In genomic region chr15:40949756-40950207, GRCh38 we compare ENCODE assay signal across 25 cellular contexts. TPM values are rescaled to one million over a fixed set of nuclear protein-coding genes. Genes with fewer than 3 reads are reported as not detected.
A peak's percentile ranks its signal among the peaks of the same experiment; 100 is the strongest.
DNase-seq lines count a peak whose midpoint lies in the region; ATAC-seq, FAIRE-seq and TF ChIP-seq lines count a peak whose summit lies in the region.
"Had no signal": no experiment of that assay in that cellular context is flagged by ENCODE, and none has a peak within 500 bp of the region (broad histone marks: within the 10 kb centered on the region; RNA-seq: fewer than 3 reads in every experiment).

No MANE protein-coding gene starts in this region.

- peak overlapping the region; percentile 15 to 58 (median 37); a peak in 16 of 22 replicates for H3K4me2 ChIP-seq in BLaER1 treated with 17β-estradiol and CSF1 and Interleukin-3, amounts not matched to agents 10 nM and 100 nM
- H3K4me2 ChIP-seq in K562 (ENCODE audit: insufficient read depth, low read length) (no peak overlapping the region), HepG2 (ENCODE audit: low read depth, low read length) (peak overlapping the region; percentile 31)
- H3K4me2 ChIP-seq: A549, SK-N-SH had no signal

- TF ChIP-seq EP300 in K562 (IDR thresholded peaks at IDR 0.05; ENCODE audit: low read length) (no peak), HepG2 (IDR thresholded peaks at IDR 0.05; ENCODE audit: low read depth in 2 of 2, low read length in 2 of 2) (no peak), HepG2 (CRISPR knock-in tag; IDR thresholded peaks at IDR 0.05; ENCODE audit: borderline replicate concordance) (no peak)

- in situ Hi-C loops in K562 (cut with MboI) (no loop called here), HepG2 (cut with HindIII; ENCODE audit: extremely low pct_ligation_motif_present, low pct_unique_long_range_greater_than_20kb) (no loop called here)

- H2AFZ ChIP-seq in K562 (ENCODE audit: low read depth, low read length) (peak overlapping the region; percentile 78), HepG2 (ENCODE audit: low read length) (no peak overlapping the region)
- H2AFZ ChIP-seq: parathyroid adenoma had no signal

- H3K9ac ChIP-seq in BLaER1 treated with 17β-estradiol and CSF1 and Interleukin-3, amounts not matched to agents 10 nM and 100 nM: no peak overlapping the region
- no peak overlapping the region; a peak in 1 of 4 replicates for H3K9ac ChIP-seq in K562 (ENCODE audit: insufficient read depth in 1 of 2, low read depth in 2 of 2, low read length in 2 of 2)
- no peak overlapping the region for H3K9ac ChIP-seq in HepG2 (ENCODE audit: insufficient read depth, low read depth, low read length)
- H3K9ac ChIP-seq: parathyroid adenoma, SK-N-SH had no signal

- ATAC-seq in K562 (no peak), HepG2 (no peak), psoas muscle (peak in 1 of 4 donors; percentile 20), GM18861 (IDR thresholded peaks at IDR 0.05; ENCODE audit: unreplicated experiment) (no peak)
- ATAC-seq: A549; activated CD4-positive, alpha-beta T cell treated with anti-CD3 and anti-CD28 coated beads for 36 hours; naive thymus-derived CD4-positive, alpha-beta T cell; T-helper 17 cell had no signal

- TF ChIP-seq POLR2A in K562 (conservative IDR thresholded peaks at IDR 0.05) (no peak), HepG2 (IDR thresholded peaks at IDR 0.05; ENCODE audit: insufficient read depth in 1 of 2, low read depth in 2 of 2, low read length in 2 of 2) (no peak)

- BruUV-seq in K562 (replicated peaks; lab: Mats Ljungman, UMichigan) (no TSS peak), HepG2 (replicated peaks; lab: Mats Ljungman, UMichigan) (no TSS peak)

- TF ChIP-seq RAD21 in K562 (CRISPR knock-in tag; conservative IDR thresholded peaks at IDR 0.05 in 1 of 2, IDR thresholded peaks at IDR 0.05 in 1 of 2) (no peak), HepG2 (CRISPR knock-in tag; IDR thresholded peaks at IDR 0.05) (no peak)

- WGBS in K562 (ENCODE audit: insufficient coverage, low coverage, missing lambda C conversion rate): 26% methylated on average over 7 of the region's 7 CpGs
- 1% methylated on average over 7 of the region's 7 CpGs for WGBS in HepG2 (ENCODE audit: low lambda C conversion rate)
- 35 to 47% (median 39%) methylated on average over 7 of the region's 7 CpGs for WGBS in psoas muscle, 3 donors

- H3K9me3 ChIP-seq in BLaER1 treated with 17β-estradiol and CSF1 and Interleukin-3, amounts not matched to agents 10 nM and 100 nM (replicated peaks in 1 of 11): no peaks in the 10 kb centered on the region
- H3K9me3 ChIP-seq in K562 (replicated peaks; ENCODE audit: control insufficient read depth, insufficient read depth, low read depth, low read length) (no peaks in the 10 kb centered on the region), HepG2 (ENCODE audit: low read length) (no peaks in the 10 kb centered on the region), psoas muscle (no peaks in the 10 kb centered on the region)
- H3K9me3 ChIP-seq: A549, adrenal gland, sigmoid colon, SK-N-SH had no signal

- H3K9me1 ChIP-seq in K562 (ENCODE audit: control insufficient read depth, insufficient read depth, low read length): no peaks in the 10 kb centered on the region

- CTCF ChIA-PET in K562 (lab: Yijun Ruan, JAX; ENCODE audit: low intra/inter-chr PET ratio): no interaction called here
- CTCF ChIA-PET in HepG2 (lab: Yijun Ruan, JAX; ENCODE audit: low intra/inter-chr PET ratio, low total read pairs): no interaction called here

- H4K20me1 ChIP-seq in BLaER1 treated with 17β-estradiol and CSF1 and Interleukin-3, amounts not matched to agents 10 nM and 100 nM: peaks cover 0 to 12% (median 0%) of the 10 kb centered on the region in 11 experiments; a peak in 4 of 22 replicates
- H4K20me1 ChIP-seq in K562 (replicated peaks; ENCODE audit: control insufficient read depth, insufficient read depth, low read length) (no peaks in the 10 kb centered on the region), HepG2 (ENCODE audit: insufficient read depth, low read length) (no peaks in the 10 kb centered on the region)

- intact Hi-C loops in K562 (cut with micrococcal nuclease) (no loop called here), HepG2 (cut with micrococcal nuclease; ENCODE audit: unreplicated experiment) (no loop called here), psoas muscle (cut with DNase I) (no loop called here)

- H3K79me2 ChIP-seq in K562 (ENCODE audit: control insufficient read depth, insufficient read depth, low read length) (peaks cover 9% of the 10 kb centered on the region; the same call in 2 of the 3 replicates), HepG2 (ENCODE audit: insufficient read depth, low read length) (no peaks in the 10 kb centered on the region)
- H3K79me2 ChIP-seq: parathyroid adenoma had no signal

- DNase-seq in K562 (ENCODE audit: extremely low read depth in 1 of 4, low spot score in 3 of 4): no peak
- DNase-seq in HepG2 (ENCODE audit: low spot score): peak; percentile 34
- DNase-seq in psoas muscle: no peak
- no peak for DNase-seq in HuH-7.5 (ENCODE audit: low spot score)
- DNase-seq in AG20443 (ENCODE audit: low spot score): no peak
- DNase-seq in putamen (ENCODE audit: low spot score): no peak
- DNase-seq: activated CD4-positive, alpha-beta T cell treated with anti-CD3 and anti-CD28 coated beads for 36 hours; activated naive CD4-positive, alpha-beta T cell treated with Interleukin-2 at 50 U/mL for 16 hours; activated T-cell treated with anti-CD3 and anti-CD28 coated beads, Interleukin-2, amount 50 U/mL, for 48 hours; adrenal gland; naive thymus-derived CD4-positive, alpha-beta T cell; NCI-H1048; NCI-H187 treated with DMSO at 0.1 percent for 48 hours; NCI-H69; RPMI8226; sigmoid colon; SK-N-SH; T-helper 17 cell had no signal

- FAIRE-seq in K562 (lab: Jason Lieb, UNC): no peak
- FAIRE-seq in HepG2 (lab: Jason Lieb, UNC): peak; percentile 12
- FAIRE-seq: A549, G401.6, keratinocyte had no signal

- H3K4me3 ChIP-seq in BLaER1 treated with 17β-estradiol and CSF1 and Interleukin-3, amounts not matched to agents 10 nM and 100 nM: no peak overlapping the region
- H3K4me3 ChIP-seq in K562: no peak overlapping the region
- H3K4me3 ChIP-seq in HepG2 (replicated peaks in 1 of 3; ENCODE audit: insufficient read depth in 1 of 3, low read depth in 2 of 3, low read length in 3 of 3): no peak overlapping the region
- H3K4me3 ChIP-seq in psoas muscle: no peak overlapping the region
- H3K4me3 ChIP-seq: A549, adrenal gland, coronary artery, sigmoid colon had no signal

- H3K4me1 ChIP-seq in BLaER1 treated with 17β-estradiol and CSF1 and Interleukin-3, amounts not matched to agents 10 nM and 100 nM: peaks cover 33 to 42% (median 35%) of the 10 kb centered on the region in 10 experiments
- H3K4me1 ChIP-seq in K562 (replicated peaks in 1 of 2; ENCODE audit: control insufficient read depth in 2 of 2, insufficient read depth in 2 of 2, low read length in 2 of 2) (peaks cover 9 to 23% of the 10 kb centered on the region in 2 experiments; a peak in 4 of 5 replicates), HepG2 (ENCODE audit: insufficient read depth, low read length) (peaks cover 31% of the 10 kb centered on the region), psoas muscle (peaks cover 31% of the 10 kb centered on the region)
- H3K4me1 ChIP-seq: parathyroid adenoma had no signal

- H3K36me3 ChIP-seq in BLaER1 treated with 17β-estradiol and CSF1 and Interleukin-3, amounts not matched to agents 10 nM and 100 nM: peaks cover 0 to 8% (median 1%) of the 10 kb centered on the region in 11 experiments; a peak in 9 of 22 replicates
- no peaks in the 10 kb centered on the region; the same call in 2 of the 3 replicates for H3K36me3 ChIP-seq in K562 (ENCODE audit: control insufficient read depth, insufficient read depth, low read length)
- no peaks in the 10 kb centered on the region for H3K36me3 ChIP-seq in HepG2 (replicated peaks in 1 of 2; ENCODE audit: control insufficient read depth in 1 of 2, insufficient read depth in 2 of 2, low read length in 2 of 2)
- peaks cover 0 to 1% of the 10 kb centered on the region in 2 donors for H3K36me3 ChIP-seq in psoas muscle (ENCODE audit: insufficient read depth in 1 of 2, low read depth in 1 of 2)
- H3K36me3 ChIP-seq: adrenal gland, sigmoid colon had no signal

- TF ChIP-seq CTCF in K562 (IDR thresholded peaks at IDR 0.05 in 2 of 3, conservative IDR thresholded peaks at IDR 0.05 in 1 of 3; ENCODE audit: insufficient read depth in 2 of 3, low read depth in 1 of 3, low read length in 3 of 3) (no peak), HepG2 (CRISPR knock-in tag; IDR thresholded peaks at IDR 0.05) (no peak), psoas muscle (IDR thresholded peaks at IDR 0.05) (no peak)

- no peaks in the 10 kb centered on the region for H3K27me3 ChIP-seq in BLaER1 treated with 17β-estradiol and CSF1 and Interleukin-3, amounts not matched to agents 10 nM and 100 nM
- H3K27me3 ChIP-seq in K562 (ENCODE audit: control insufficient read depth in 2 of 2, insufficient read depth in 2 of 2, low read length in 2 of 2) (no peaks in the 10 kb centered on the region; a peak in 1 of 5 replicates), HepG2 (ENCODE audit: control insufficient read depth in 1 of 2, insufficient read depth in 2 of 2, low read length in 2 of 2) (peaks cover 8 to 41% of the 10 kb centered on the region in 2 experiments; a peak in 4 of 5 replicates), psoas muscle (ENCODE audit: insufficient read depth in 3 of 3, low read length in 2 of 3) (no peaks in the 10 kb centered on the region)
- H3K27me3 ChIP-seq: adrenal gland, sigmoid colon had no signal

- no peak overlapping the region for H3K27ac ChIP-seq in BLaER1 treated with 17β-estradiol and CSF1 and Interleukin-3, amounts not matched to agents 10 nM and 100 nM
- H3K27ac ChIP-seq in K562 (ENCODE audit: extremely low read depth, low read depth, low read length): no peak overlapping the region
- H3K27ac ChIP-seq in HepG2 (ENCODE audit: extremely low read length, insufficient read depth, low read length): no peak overlapping the region
- H3K27ac ChIP-seq in psoas muscle: peak overlapping the region; percentile 47
- H3K27ac ChIP-seq: A549, adrenal gland, coronary artery, parathyroid adenoma, sigmoid colon had no signal

- POLR2A ChIA-PET in K562 (lab: Yijun Ruan, JAX): interaction anchor here (1.2 kb wide), 1 partner anchor 17 kb away, joined by 4 read pairs; no protein-coding TSS in a partner anchor
- POLR2A ChIA-PET in HepG2 (lab: Yijun Ruan, JAX): no interaction called here

RNA-seq across cellular contexts. Expression of gene CHAC1, which starts 3.5 kb away (rescaled TPM):
- 6.0 and 19.1 TPM in 2 replicates for total RNA-seq in K562 (2011; cell fraction: chromatin; rRNA removed; ENCODE audit: low replicate concordance)
- total RNA-seq in K562 (2011; cell fraction: nucleolus; rRNA removed): 22.9 and 29.7 TPM in 2 replicates
- 12.4 and 15.8 TPM in 2 replicates for total RNA-seq in K562 (2011; cell fraction: nucleoplasm; rRNA removed)
- total RNA-seq in K562 (2014; rRNA removed) (33.2 and 36.8 TPM in 2 replicates), K562 (2014; rRNA removed; fragmentation: Illumina TruSeq; extraction: Trizol) (6.3 and 7.5 TPM in 2 replicates), K562 (2015; rRNA removed; fragmentation: Illumina TruSeq; extraction: Trizol) (0.19 and 0.47 TPM in 2 replicates), K562 (2021) (29.6 and 33.3 TPM in 2 replicates), HepG2 (2016; rRNA removed; fragmentation: Illumina TruSeq; extraction: Trizol) (not detected in 2 replicates), psoas muscle (100 to 1,000 TPM in 2 of 4 donors, 10 to 100 TPM in 1, 1 to 10 TPM in 1; 3.7 to 243 (median 96.3) TPM)
- polyA plus RNA-seq in K562 (2011; rRNA removed) (7.1 and 16.0 TPM in 2 replicates), K562 (2014; fragmentation: Illumina TruSeq; extraction: Trizol) (15.1 and 32.3 TPM in 2 replicates), K562 (2014; fragmentation: Nextera tagmentation; extraction: Ambion mirVana) (1 to 10 TPM; 2.5 to 4.4 TPM), K562 (2014; rRNA removed) (33.6 and 39.0 TPM in 2 replicates), HepG2 (2011; rRNA removed) (0.44 and 0.46 TPM in 2 replicates), psoas muscle (100 to 1,000 TPM in 1 of 3 donors, 10 to 100 TPM in 2; 14.0 to 129 (median 49.0) TPM)
- polyA plus RNA-seq in K562 (2011; cell fraction: cytosol; rRNA removed): 20.6 and 22.9 TPM in 2 replicates
- 10.7 and 11.2 TPM in 2 replicates for polyA plus RNA-seq in K562 (2011; cell fraction: nucleus; rRNA removed)
- 2.9 and 41.9 TPM in 2 replicates for polyA plus RNA-seq in K562 (2012)
- 3.5 and 5.5 TPM in 2 replicates for polyA minus RNA-seq in K562 (2011; rRNA and poly(A)+ RNA removed)
- polyA minus RNA-seq in K562 (2011; cell fraction: cytosol; rRNA and poly(A)+ RNA removed): 4.1 and 13.5 TPM in 2 replicates
- 5.0 and 7.7 TPM in 2 replicates for polyA minus RNA-seq in K562 (2011; cell fraction: nucleus; rRNA and poly(A)+ RNA removed)
- total RNA-seq in HepG2 (2016; cell fraction: cytosol; rRNA removed; fragmentation: Illumina TruSeq; extraction: Trizol; ENCODE audit: low read depth): not detected in 2 replicates
- total RNA-seq in HepG2 (2016; cell fraction: insoluble cytoplasmic fraction; rRNA removed; fragmentation: Illumina TruSeq; extraction: Trizol): not detected in 2 replicates
- total RNA-seq in HepG2 (2016; cell fraction: membrane; rRNA removed; fragmentation: Illumina TruSeq; extraction: Trizol): 0.15 TPM in 1 of 2 replicates, not detected in the other
- total RNA-seq in HepG2 (2016; cell fraction: nucleus; rRNA removed; fragmentation: Illumina TruSeq; extraction: Trizol): not detected in 2 replicates
- polyA plus RNA-seq in HepG2 (2011; cell fraction: cytosol; rRNA removed): 0.41 and 0.63 TPM in 2 replicates
- 0.21 and 0.48 TPM in 2 replicates for polyA plus RNA-seq in HepG2 (2011; cell fraction: nucleus; rRNA removed)
- polyA plus RNA-seq in HepG2 (2012): 0.39 TPM in 1 of 2 replicates, not detected in the other
- not detected in 2 replicates for polyA plus RNA-seq in HepG2 (2016; cell fraction: cytosol; fragmentation: Illumina TruSeq; extraction: Trizol; ENCODE audit: low read depth)
- not detected in 2 replicates for polyA plus RNA-seq in HepG2 (2016; cell fraction: insoluble cytoplasmic fraction; fragmentation: Illumina TruSeq; extraction: Trizol; ENCODE audit: low read depth)
- not detected in 2 replicates for polyA plus RNA-seq in HepG2 (2016; cell fraction: membrane; fragmentation: Illumina TruSeq; extraction: Trizol; ENCODE audit: low read depth)
- not detected in 2 replicates for polyA plus RNA-seq in HepG2 (2016; cell fraction: nucleus; fragmentation: Illumina TruSeq; extraction: Trizol; ENCODE audit: insufficient read depth, low read depth)
- polyA minus RNA-seq in HepG2 (2011; rRNA and poly(A)+ RNA removed; ENCODE audit: low replicate concordance): 0.58 and 21.7 TPM in 2 replicates
- 1.1 and 2.0 TPM in 2 replicates for polyA minus RNA-seq in HepG2 (2011; cell fraction: cytosol; rRNA and poly(A)+ RNA removed)
- 0.39 and 0.62 TPM in 2 replicates for polyA minus RNA-seq in HepG2 (2011; cell fraction: nucleus; rRNA and poly(A)+ RNA removed)

RNA-seq across cellular contexts. Expression of gene DLL4, which starts 20.6 kb away (rescaled TPM):
- 3.0 and 5.4 TPM in 2 replicates for total RNA-seq in K562 (2011; cell fraction: chromatin; rRNA removed; ENCODE audit: low replicate concordance)
- total RNA-seq in K562 (2011; cell fraction: nucleolus; rRNA removed): 5.5 and 6.0 TPM in 2 replicates
- 2.8 and 3.7 TPM in 2 replicates for total RNA-seq in K562 (2011; cell fraction: nucleoplasm; rRNA removed)
- 0.59 and 0.78 TPM in 2 replicates for total RNA-seq in K562 (2014; rRNA removed)
- total RNA-seq in K562 (2014; rRNA removed; fragmentation: Illumina TruSeq; extraction: Trizol): 0.26 and 0.40 TPM in 2 replicates
- total RNA-seq in K562 (2015; rRNA removed; fragmentation: Illumina TruSeq; extraction: Trizol): 0.43 and 0.60 TPM in 2 replicates
- 1.1 and 1.3 TPM in 2 replicates for total RNA-seq in K562 (2021)
- 0.40 and 0.77 TPM in 2 replicates for polyA plus RNA-seq in K562 (2011; rRNA removed)
- polyA plus RNA-seq in K562 (2011; cell fraction: cytosol; rRNA removed): 0.46 and 0.75 TPM in 2 replicates
- 2.3 and 2.4 TPM in 2 replicates for polyA plus RNA-seq in K562 (2011; cell fraction: nucleus; rRNA removed)
- 0.30 and 0.60 TPM in 2 replicates for polyA plus RNA-seq in K562 (2012)
- polyA plus RNA-seq in K562 (2014; fragmentation: Illumina TruSeq; extraction: Trizol): 0.42 and 0.62 TPM in 2 replicates
- polyA plus RNA-seq in K562 (2014; fragmentation: Nextera tagmentation; extraction: Ambion mirVana): under 1 TPM in 1 of 2 experiments, not detected in 1; 0.04 TPM
- polyA plus RNA-seq in K562 (2014; rRNA removed): 0.30 and 0.89 TPM in 2 replicates
- 0.53 and 0.54 TPM in 2 replicates for polyA minus RNA-seq in K562 (2011; rRNA and poly(A)+ RNA removed)
- polyA minus RNA-seq in K562 (2011; cell fraction: cytosol; rRNA and poly(A)+ RNA removed): 0.57 and 0.64 TPM in 2 replicates
- polyA minus RNA-seq in K562 (2011; cell fraction: nucleus; rRNA and poly(A)+ RNA removed): 2.0 and 3.0 TPM in 2 replicates
- 0.13 and 0.20 TPM in 2 replicates for total RNA-seq in HepG2 (2016; rRNA removed; fragmentation: Illumina TruSeq; extraction: Trizol)
- total RNA-seq in HepG2 (2016; cell fraction: cytosol; rRNA removed; fragmentation: Illumina TruSeq; extraction: Trizol; ENCODE audit: low read depth): 0.09 and 0.10 TPM in 2 replicates
- total RNA-seq in HepG2 (2016; cell fraction: insoluble cytoplasmic fraction; rRNA removed; fragmentation: Illumina TruSeq; extraction: Trizol): 0.07 and 0.19 TPM in 2 replicates
- total RNA-seq in HepG2 (2016; cell fraction: membrane; rRNA removed; fragmentation: Illumina TruSeq; extraction: Trizol): 0.03 and 0.15 TPM in 2 replicates
- total RNA-seq in HepG2 (2016; cell fraction: nucleus; rRNA removed; fragmentation: Illumina TruSeq; extraction: Trizol): 0.19 TPM in 1 of 2 replicates, not detected in the other
- 0.25 and 0.27 TPM in 2 replicates for polyA plus RNA-seq in HepG2 (2011; rRNA removed)
- polyA plus RNA-seq in HepG2 (2011; cell fraction: cytosol; rRNA removed): 0.13 and 0.24 TPM in 2 replicates
- 0.50 and 0.61 TPM in 2 replicates for polyA plus RNA-seq in HepG2 (2011; cell fraction: nucleus; rRNA removed)
- 0.13 and 0.43 TPM in 2 replicates for polyA plus RNA-seq in HepG2 (2012)
- 0.07 TPM in 1 of 2 replicates, not detected in the other for polyA plus RNA-seq in HepG2 (2016; cell fraction: cytosol; fragmentation: Illumina TruSeq; extraction: Trizol; ENCODE audit: low read depth)
- 0.13 and 0.19 TPM in 2 replicates for polyA plus RNA-seq in HepG2 (2016; cell fraction: insoluble cytoplasmic fraction; fragmentation: Illumina TruSeq; extraction: Trizol; ENCODE audit: low read depth)
- 0.06 and 0.08 TPM in 2 replicates for polyA plus RNA-seq in HepG2 (2016; cell fraction: membrane; fragmentation: Illumina TruSeq; extraction: Trizol; ENCODE audit: low read depth)
- 0.34 and 0.39 TPM in 2 replicates for polyA plus RNA-seq in HepG2 (2016; cell fraction: nucleus; fragmentation: Illumina TruSeq; extraction: Trizol; ENCODE audit: insufficient read depth, low read depth)
- polyA minus RNA-seq in HepG2 (2011; rRNA and poly(A)+ RNA removed; ENCODE audit: low replicate concordance): 0.98 and 7.6 TPM in 2 replicates
- polyA minus RNA-seq in HepG2 (2011; cell fraction: cytosol; rRNA and poly(A)+ RNA removed): 0.35 and 0.59 TPM in 2 replicates
- 0.12 and 0.26 TPM in 2 replicates for polyA minus RNA-seq in HepG2 (2011; cell fraction: nucleus; rRNA and poly(A)+ RNA removed)
- 10 to 100 TPM in 1 of 4 donors, 1 to 10 TPM in 3; 7.2 to 13.1 (median 9.2) TPM for total RNA-seq in psoas muscle
- 1 to 10 TPM; 4.0 to 6.1 (median 6.0) TPM for polyA plus RNA-seq in psoas muscle
- total RNA-seq: naive thymus-derived CD4-positive, alpha-beta T cell; T-helper 17 cell had no signal
- polyA plus RNA-seq: keratinocyte; naive thymus-derived CD4-positive, alpha-beta T cell had no signal

RNA-seq across cellular contexts. Expression of gene VPS18, which starts 55.5 kb away (rescaled TPM):
- total RNA-seq in K562 (2011; cell fraction: chromatin; rRNA removed; ENCODE audit: low replicate concordance): 9.0 and 33.9 TPM in 2 replicates
- total RNA-seq in K562 (2011; cell fraction: nucleolus; rRNA removed): 25.9 and 30.9 TPM in 2 replicates
- 9.9 and 14.4 TPM in 2 replicates for total RNA-seq in K562 (2011; cell fraction: nucleoplasm; rRNA removed)
- 17.3 and 20.0 TPM in 2 replicates for total RNA-seq in K562 (2014; rRNA removed)
- 4.3 and 5.3 TPM in 2 replicates for total RNA-seq in K562 (2014; rRNA removed; fragmentation: Illumina TruSeq; extraction: Trizol)
- 14.6 and 14.7 TPM in 2 replicates for total RNA-seq in K562 (2015; rRNA removed; fragmentation: Illumina TruSeq; extraction: Trizol)
- total RNA-seq in K562 (2021): 19.9 and 20.8 TPM in 2 replicates
- 5.9 and 9.0 TPM in 2 replicates for polyA plus RNA-seq in K562 (2011; rRNA removed)
- 8.9 and 18.1 TPM in 2 replicates for polyA plus RNA-seq in K562 (2011; cell fraction: cytosol; rRNA removed)
- polyA plus RNA-seq in K562 (2011; cell fraction: nucleus; rRNA removed): 9.1 and 13.6 TPM in 2 replicates
- polyA plus RNA-seq in K562 (2012): 14.0 and 19.3 TPM in 2 replicates
- 9.5 and 11.8 TPM in 2 replicates for polyA plus RNA-seq in K562 (2014; fragmentation: Illumina TruSeq; extraction: Trizol)
- polyA plus RNA-seq in K562 (2014; fragmentation: Nextera tagmentation; extraction: Ambion mirVana): under 1 TPM; 0.73 to 0.88 TPM
- polyA plus RNA-seq in K562 (2014; rRNA removed): 8.5 and 9.9 TPM in 2 replicates
- 15.1 and 21.7 TPM in 2 replicates for polyA minus RNA-seq in K562 (2011; rRNA and poly(A)+ RNA removed)
- 17.4 and 23.2 TPM in 2 replicates for polyA minus RNA-seq in K562 (2011; cell fraction: cytosol; rRNA and poly(A)+ RNA removed)
- 7.5 and 10.6 TPM in 2 replicates for polyA minus RNA-seq in K562 (2011; cell fraction: nucleus; rRNA and poly(A)+ RNA removed)
- total RNA-seq in HepG2 (2016; rRNA removed; fragmentation: Illumina TruSeq; extraction: Trizol): 15.8 and 17.0 TPM in 2 replicates
- total RNA-seq in HepG2 (2016; cell fraction: cytosol; rRNA removed; fragmentation: Illumina TruSeq; extraction: Trizol; ENCODE audit: low read depth): 1.2 and 1.9 TPM in 2 replicates
- total RNA-seq in HepG2 (2016; cell fraction: insoluble cytoplasmic fraction; rRNA removed; fragmentation: Illumina TruSeq; extraction: Trizol): 14.9 and 16.0 TPM in 2 replicates
- 3.9 and 4.3 TPM in 2 replicates for total RNA-seq in HepG2 (2016; cell fraction: membrane; rRNA removed; fragmentation: Illumina TruSeq; extraction: Trizol)
- 9.9 and 11.2 TPM in 2 replicates for total RNA-seq in HepG2 (2016; cell fraction: nucleus; rRNA removed; fragmentation: Illumina TruSeq; extraction: Trizol)
- 5.8 and 7.4 TPM in 2 replicates for polyA plus RNA-seq in HepG2 (2011; rRNA removed)
- polyA plus RNA-seq in HepG2 (2011; cell fraction: cytosol; rRNA removed): 6.0 and 7.5 TPM in 2 replicates
- 9.2 and 9.4 TPM in 2 replicates for polyA plus RNA-seq in HepG2 (2011; cell fraction: nucleus; rRNA removed)
- polyA plus RNA-seq in HepG2 (2012): 5.0 and 5.3 TPM in 2 replicates
- 0.57 and 0.62 TPM in 2 replicates for polyA plus RNA-seq in HepG2 (2016; cell fraction: cytosol; fragmentation: Illumina TruSeq; extraction: Trizol; ENCODE audit: low read depth)
- 9.1 and 10.3 TPM in 2 replicates for polyA plus RNA-seq in HepG2 (2016; cell fraction: insoluble cytoplasmic fraction; fragmentation: Illumina TruSeq; extraction: Trizol; ENCODE audit: low read depth)
- polyA plus RNA-seq in HepG2 (2016; cell fraction: membrane; fragmentation: Illumina TruSeq; extraction: Trizol; ENCODE audit: low read depth): 1.1 and 1.8 TPM in 2 replicates
- polyA plus RNA-seq in HepG2 (2016; cell fraction: nucleus; fragmentation: Illumina TruSeq; extraction: Trizol; ENCODE audit: insufficient read depth, low read depth): 13.2 and 13.9 TPM in 2 replicates
- 42.6 and 112 TPM in 2 replicates for polyA minus RNA-seq in HepG2 (2011; rRNA and poly(A)+ RNA removed; ENCODE audit: low replicate concordance)
- 11.8 and 12.4 TPM in 2 replicates for polyA minus RNA-seq in HepG2 (2011; cell fraction: cytosol; rRNA and poly(A)+ RNA removed)
- 9.3 and 9.8 TPM in 2 replicates for polyA minus RNA-seq in HepG2 (2011; cell fraction: nucleus; rRNA and poly(A)+ RNA removed)
- total RNA-seq in psoas muscle: 10 to 100 TPM in 3 of 4 donors, 1 to 10 TPM in 1; 8.1 to 20.5 (median 16.3) TPM
- 10 to 100 TPM in 2 of 3 donors, 1 to 10 TPM in 1; 8.4 to 16.9 (median 12.3) TPM for polyA plus RNA-seq in psoas muscle
